8 cellular contexts compared by ENCODE assay signal in genomic region chr1:234608026-234608719, GRCh38. TPM values are rescaled to one million over a fixed set of nuclear protein-coding genes. Genes with fewer than 3 reads are reported as not detected.
DNase-seq lines count a peak whose midpoint lies in the region; ATAC-seq, FAIRE-seq and TF ChIP-seq lines count a peak whose summit lies in the region.

No MANE protein-coding gene starts in this region.

- no peak overlapping the region for H2BK120ac ChIP-seq in H1 (replicated peaks; ENCODE audit: low read depth, low read length)

- peak overlapping the region; percentile 10 for H4K91ac ChIP-seq in H1 (replicated peaks; ENCODE audit: insufficient read length, low read length)

- H2BK12ac ChIP-seq in H1 (ENCODE audit: low read depth, low read length): no peak overlapping the region

- peaks cover 14% of the 10 kb centered on the region; the same call in 1 of the 2 replicates for H3K23me2 ChIP-seq in H1 (ENCODE audit: low read depth, low read length)

- H3K79me1 ChIP-seq in H1 (ENCODE audit: low read depth, low read length): no peaks in the 10 kb centered on the region

- peak overlapping the region; percentile 73 for H4K8ac ChIP-seq in H1 (ENCODE audit: extremely low read depth, insufficient read depth, low read length)

- no peaks in the 10 kb centered on the region for H3K27me3 Mint-ChIP-seq in activated CD8-positive, alpha-beta memory T cell treated with anti-CD3 and anti-CD28 coated beads, Interleukin-2, amount 10 ng/mL, durations not matched to agents 7 days and 5 days
- no peaks in the 10 kb centered on the region for H3K27me3 Mint-ChIP-seq in mesothelial cell of epicardium (ENCODE audit: low read depth)

- peak overlapping the region; percentile 70 to 97 (median 80) for H3K9ac ChIP-seq in H1 (replicated peaks in 1 of 4; ENCODE audit: extremely low read depth in 1 of 4, low read depth in 3 of 4, low read length in 3 of 4)

- no peak for TF ChIP-seq EP300 in H1 (IDR thresholded peaks at IDR 0.05; ENCODE audit: borderline replicate concordance in 1 of 2, low read depth in 2 of 2, low read length in 2 of 2)

- H3K9me3 Mint-ChIP-seq in activated CD8-positive, alpha-beta memory T cell treated with anti-CD3 and anti-CD28 coated beads, Interleukin-2, amount 10 ng/mL, durations not matched to agents 7 days and 5 days (ENCODE audit: low read depth): no peaks in the 10 kb centered on the region
- no peaks in the 10 kb centered on the region for H3K9me3 Mint-ChIP-seq in mesothelial cell of epicardium

- 8% methylated on average over 39 of the region's 39 CpGs; no CpG with 5 or more reads in 1 of the 2 experiments for WGBS in H1 (ENCODE audit: extremely low coverage in 1 of 2, insufficient coverage in 1 of 2, insufficient read length in 1 of 2, insufficient replicate concordance in 2 of 2, low coverage in 1 of 2, low lambda C conversion rate in 2 of 2, missing lambda C conversion rate in 1 of 2), 2 experiments

- peak overlapping the region; percentile 85 to 89 for H3K4me2 ChIP-seq in H1 (ENCODE audit: insufficient read depth in 1 of 2, low read depth in 2 of 2, low read length in 2 of 2)

- TF ChIP-seq RAD21 in H1 (IDR thresholded peaks at IDR 0.05 in 1 of 2, conservative IDR thresholded peaks at IDR 0.05 in 1 of 2; ENCODE audit: low read depth in 2 of 2, low read length in 2 of 2): peak; percentile 2 to 37; a peak in 3 of 4 replicates

- CTCF ChIA-PET in activated CD8-positive, alpha-beta memory T cell treated with anti-CD3 and anti-CD28 coated beads, Interleukin-2, amount 10 ng/mL, durations not matched to agents 7 days and 5 days (lab: Charles Lee): interaction anchor here (1.1 to 6.1 kb wide), 3 partner anchors 8 to 474 kb away, joined by 4 to 41 read pairs (median 4); no protein-coding TSS in a partner anchor
- CTCF ChIA-PET in H1 (lab: Charles Lee; ENCODE audit: partially characterized antibody): interaction anchor here (0.9 kb wide), 1 partner anchor 485 kb away, joined by 3 read pairs; no protein-coding TSS in a partner anchor

- POLR2A ChIA-PET in H1 (lab: Charles Lee; ENCODE audit: partially characterized antibody): interaction anchor here (1.2 to 2.6 kb wide), 3 partner anchors 77 to 349 kb away, joined by 3 to 6 read pairs (median 4); no protein-coding TSS in a partner anchor

- no peaks in the 10 kb centered on the region for H3K27me3 ChIP-seq in H1 (replicated peaks in 1 of 4; ENCODE audit: control insufficient read depth in 3 of 4, extremely low read depth in 1 of 4, insufficient read depth in 3 of 4, low read length in 3 of 4)

- no peak overlapping the region for H3K23ac ChIP-seq in H1 (ENCODE audit: insufficient read length)

- H3K4me1 Mint-ChIP-seq in activated CD8-positive, alpha-beta memory T cell treated with anti-CD3 and anti-CD28 coated beads, Interleukin-2, amount 10 ng/mL, durations not matched to agents 7 days and 5 days: peaks cover 50% of the 10 kb centered on the region
- peaks cover 63% of the 10 kb centered on the region for H3K4me1 Mint-ChIP-seq in mesothelial cell of epicardium

- peak; percentile 90 for FAIRE-seq in GM18507 (lab: Jason Lieb, UNC)
- FAIRE-seq in H1 (lab: Jason Lieb, UNC): no peak

- ATAC-seq in HG03342 (IDR thresholded peaks at IDR 0.05; ENCODE audit: unreplicated experiment): peak; percentile 25
- peak; percentile 54 for ATAC-seq in activated CD8-positive, alpha-beta memory T cell treated with anti-CD3 and anti-CD28 coated beads, Interleukin-2, amount 10 ng/mL, durations not matched to agents 7 days and 5 days

- TF ChIP-seq POLR2A in H1 (IDR thresholded peaks at IDR 0.05; ENCODE audit: control extremely low read depth in 1 of 2, low read depth in 2 of 2, low read length in 2 of 2): peak; percentile 15 to 33; a peak in 1 of 3 replicates

- H4K20me1 ChIP-seq in H1 (replicated peaks in 1 of 2; ENCODE audit: control insufficient read depth in 1 of 2, insufficient read depth in 2 of 2, low read length in 2 of 2): peaks cover 18 to 32% of the 10 kb centered on the region in 2 experiments

- H3K27ac ChIP-seq in 22Rv1 (peak overlapping the region; percentile 100), H1 (ENCODE audit: low read depth, low read length) (0 out of 2 replicates have a peak overlapping the region, but pooled peaks have one; percentile 0)

- H3K56ac ChIP-seq in H1 (replicated peaks; ENCODE audit: insufficient read length, low read depth, low read length): no peak overlapping the region

- peaks cover 16 to 36% (median 23%) of the 10 kb centered on the region in 4 experiments for H3K4me1 ChIP-seq in H1 (replicated peaks in 1 of 4; ENCODE audit: control insufficient read depth in 3 of 4, insufficient read depth in 4 of 4, low read length in 3 of 4)

- DNase-seq in GM18507 (ENCODE audit: extremely low spot score, insufficient read length, low read depth) (peak; percentile 54), NOMO-1 treated with DMSO at 0.1 percent for 48 hours (lab: John Stamatoyannopoulos, UW; ENCODE audit: unreplicated experiment) (peak; percentile 90), H1 (ENCODE audit: low read depth in 1 of 2, low spot score in 2 of 2) (peak in 1 of 2 experiments; percentile 58), mesothelial cell of epicardium (ENCODE audit: low spot score in 2 of 2, unreplicated experiment in 2 of 2) (peak in 1 of 2 experiments; percentile 56)
- DNase-seq in activated CD8-positive, alpha-beta memory T cell treated with anti-CD3 and anti-CD28 coated beads, Interleukin-2, amount 10 ng/mL, durations not matched to agents 7 days and 5 days: peak; percentile 91
- peak; percentile 51 for DNase-seq in stimulated activated CD8-positive, alpha-beta memory T cell treated with anti-CD3 and anti-CD28 coated beads, Interleukin-4, amount 100 ng/mL, for 24 hours (ENCODE audit: low read depth)

- peaks cover 44% of the 10 kb centered on the region for H3K36me3 Mint-ChIP-seq in activated CD8-positive, alpha-beta memory T cell treated with anti-CD3 and anti-CD28 coated beads, Interleukin-2, amount 10 ng/mL, durations not matched to agents 7 days and 5 days
- peaks cover 24% of the 10 kb centered on the region for H3K36me3 Mint-ChIP-seq in mesothelial cell of epicardium

- H4K5ac ChIP-seq in H1 (ENCODE audit: insufficient read length, low read depth, low read length): no peak overlapping the region

- H3K18ac ChIP-seq in H1 (ENCODE audit: extremely low read depth, low read length): peak overlapping the region; percentile 63; the same call in 1 of the 2 replicates

- H3K27ac Mint-ChIP-seq in activated CD8-positive, alpha-beta memory T cell treated with anti-CD3 and anti-CD28 coated beads, Interleukin-2, amount 10 ng/mL, durations not matched to agents 7 days and 5 days: peak overlapping the region; percentile 98
- peak overlapping the region; percentile 99 for H3K27ac Mint-ChIP-seq in mesothelial cell of epicardium

- H3K9me3 ChIP-seq in H1 (ENCODE audit: insufficient read depth in 2 of 2, low read depth in 1 of 2, low read length in 1 of 2): no peaks in the 10 kb centered on the region

- peak overlapping the region; percentile 71 to 82 (median 76) for H3K4me3 ChIP-seq in H1 (ENCODE audit: extremely low read depth in 1 of 4, insufficient read depth in 2 of 4, low read depth in 3 of 4, low read length in 4 of 4)

- H3K4ac ChIP-seq in H1 (replicated peaks; ENCODE audit: insufficient read length, low read depth, low read length): no peak overlapping the region

- no peak overlapping the region for H2AFZ ChIP-seq in H1 (ENCODE audit: low read length)

- H2BK5ac ChIP-seq in H1 (ENCODE audit: low read depth, low read length): peak overlapping the region; percentile 53; the same call in 1 of the 2 replicates

- no peak for TF ChIP-seq CTCF in 22Rv1 (IDR thresholded peaks at IDR 0.05)
- peak in 1 of 3 experiments; percentile 19; a peak in 1 of 4 replicates for TF ChIP-seq CTCF in H1 (IDR thresholded peaks at IDR 0.05; ENCODE audit: control extremely low read depth in 1 of 3, insufficient read depth in 1 of 3, low read depth in 1 of 3, low read length in 3 of 3)
- no peak for TF ChIP-seq CTCF in mesothelial cell of epicardium (IDR thresholded peaks at IDR 0.05; ENCODE audit: unreplicated experiment)

- no peak overlapping the region for H2BK20ac ChIP-seq in H1 (ENCODE audit: low read length)

- no peak overlapping the region for H2BK15ac ChIP-seq in H1 (ENCODE audit: low read length)

- peaks cover 28 to 60% of the 10 kb centered on the region in 2 experiments for H3K79me2 ChIP-seq in H1 (ENCODE audit: control insufficient read depth in 1 of 2, insufficient read depth in 2 of 2, low read length in 2 of 2)

- peaks cover 3 to 34% (median 11%) of the 10 kb centered on the region in 4 experiments for H3K36me3 ChIP-seq in H1 (ENCODE audit: control insufficient read depth in 2 of 4, insufficient read depth in 4 of 4, low read length in 3 of 4)

- no peak overlapping the region for H2AK5ac ChIP-seq in H1 (ENCODE audit: low read depth, low read length)

- H3K4me3 Mint-ChIP-seq in activated CD8-positive, alpha-beta memory T cell treated with anti-CD3 and anti-CD28 coated beads, Interleukin-2, amount 10 ng/mL, durations not matched to agents 7 days and 5 days: peak overlapping the region; percentile 83
- peak overlapping the region; percentile 92 for H3K4me3 Mint-ChIP-seq in mesothelial cell of epicardium

- H3K14ac ChIP-seq in H1 (ENCODE audit: insufficient read length): no peak overlapping the region

TF ChIP-seq in H1, 55 proteins besides CTCF, POLR2A, EP300 and RAD21 (continues in another document):
- no peak for TF ChIP-seq SP2 (IDR thresholded peaks at IDR 0.05; ENCODE audit: low read length)
- no peak for TF ChIP-seq TBP (IDR thresholded peaks at IDR 0.05; ENCODE audit: low read depth, low read length)
- peak; percentile 35 for TF ChIP-seq SAP30 (IDR thresholded peaks at IDR 0.05; ENCODE audit: insufficient read depth, insufficient replicate concordance, low read length)
- TF ChIP-seq SUZ12 (IDR thresholded peaks at IDR 0.05; ENCODE audit: low read length): no peak
- TF ChIP-seq GABPA (IDR thresholded peaks at IDR 0.05; ENCODE audit: borderline replicate concordance, insufficient read depth, low read length): no peak
- no peak for TF ChIP-seq JUN (IDR thresholded peaks at IDR 0.05; ENCODE audit: low read depth, low read length)

RNA-seq across cellular contexts. Expression of gene IRF2BP2, which starts 1.8 kb away (rescaled TPM):
- 100 to 1,000 TPM in 1 of 2 experiments, 10 to 100 TPM in 1; 81.1 to 103 TPM for total RNA-seq in activated CD8-positive, alpha-beta memory T cell treated with anti-CD3 and anti-CD28 coated beads, Interleukin-2, amount 10 ng/mL, durations not matched to agents 7 days and 5 days
- total RNA-seq in H1 (2021; fragmentation: NEBNext Ultra II Directional; extraction: Animal tissue kit (Norgen Biotek cat#: 25700)): 67.5 and 68.9 TPM in 2 replicates
- polyA plus RNA-seq in H1 (2011; rRNA removed): 24.9 and 36.0 TPM in 2 replicates
- polyA plus RNA-seq in H1 (2011; cell fraction: cytosol; rRNA removed): 14.9 TPM
- polyA plus RNA-seq in H1 (2011; cell fraction: nucleus; rRNA removed): 108 TPM
- polyA plus RNA-seq in H1 (2012, experiment 1 of 2): 22.9 to 44.8 TPM (median 38.6 TPM) in 4 replicates
- polyA plus RNA-seq in H1 (2012, experiment 2 of 2): 26.3 TPM
- polyA plus RNA-seq in H1 (2013, experiment 1 of 2): 31.8 TPM
- polyA plus RNA-seq in H1 (2013, experiment 2 of 2): 31.3 TPM
- polyA minus RNA-seq in H1 (2011; rRNA and poly(A)+ RNA removed): 22.1 and 38.7 TPM in 2 replicates
- polyA minus RNA-seq in H1 (2011; cell fraction: cytosol; rRNA and poly(A)+ RNA removed): 41.8 TPM
- polyA minus RNA-seq in H1 (2011; cell fraction: nucleus; rRNA and poly(A)+ RNA removed): 37.3 TPM
- 130 to 134 TPM (median 130 TPM) in 3 replicates for total RNA-seq in mesothelial cell of epicardium
